1 cellular context compared by ENCODE assay signal in the genomic region with DNA sequence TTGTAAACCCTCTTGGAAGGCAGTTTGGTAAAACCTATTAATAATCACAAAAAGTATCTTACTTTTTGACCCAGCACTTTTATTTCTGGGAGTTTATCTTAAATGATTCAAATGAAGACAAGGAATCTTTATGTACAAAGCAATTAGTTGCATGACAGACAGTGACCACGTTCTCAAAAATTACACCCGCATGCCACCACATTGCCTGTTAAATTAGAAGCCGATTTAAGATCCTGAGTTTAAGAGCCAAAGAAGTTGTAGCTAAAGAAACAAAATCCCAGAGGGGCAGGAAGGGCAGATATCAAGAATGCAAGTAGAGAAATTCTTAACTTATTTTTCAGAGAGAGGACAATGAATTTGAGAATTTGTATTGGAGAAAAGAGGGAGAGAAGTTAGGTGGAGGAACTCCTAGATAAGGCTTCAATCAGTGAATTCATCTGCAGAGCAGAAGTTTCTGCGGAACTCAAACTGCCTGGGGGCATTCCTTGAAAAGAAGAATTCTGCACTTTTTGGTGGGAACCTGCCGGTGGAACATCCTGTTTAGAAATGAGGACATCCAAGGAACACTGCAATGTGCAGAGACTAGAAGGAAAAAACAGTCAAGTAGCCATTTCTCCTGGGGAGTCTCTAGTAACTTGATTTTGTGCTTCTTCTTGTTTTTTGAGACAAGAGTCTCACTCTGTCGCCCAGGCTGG.
TF ChIP-seq lines count a peak whose summit lies in the region.

No MANE protein-coding gene starts in this region.

TF ChIP-seq in GM23338, 12 proteins besides CTCF, POLR2A, EP300 and RAD21:
- TF ChIP-seq, protein P1, sequence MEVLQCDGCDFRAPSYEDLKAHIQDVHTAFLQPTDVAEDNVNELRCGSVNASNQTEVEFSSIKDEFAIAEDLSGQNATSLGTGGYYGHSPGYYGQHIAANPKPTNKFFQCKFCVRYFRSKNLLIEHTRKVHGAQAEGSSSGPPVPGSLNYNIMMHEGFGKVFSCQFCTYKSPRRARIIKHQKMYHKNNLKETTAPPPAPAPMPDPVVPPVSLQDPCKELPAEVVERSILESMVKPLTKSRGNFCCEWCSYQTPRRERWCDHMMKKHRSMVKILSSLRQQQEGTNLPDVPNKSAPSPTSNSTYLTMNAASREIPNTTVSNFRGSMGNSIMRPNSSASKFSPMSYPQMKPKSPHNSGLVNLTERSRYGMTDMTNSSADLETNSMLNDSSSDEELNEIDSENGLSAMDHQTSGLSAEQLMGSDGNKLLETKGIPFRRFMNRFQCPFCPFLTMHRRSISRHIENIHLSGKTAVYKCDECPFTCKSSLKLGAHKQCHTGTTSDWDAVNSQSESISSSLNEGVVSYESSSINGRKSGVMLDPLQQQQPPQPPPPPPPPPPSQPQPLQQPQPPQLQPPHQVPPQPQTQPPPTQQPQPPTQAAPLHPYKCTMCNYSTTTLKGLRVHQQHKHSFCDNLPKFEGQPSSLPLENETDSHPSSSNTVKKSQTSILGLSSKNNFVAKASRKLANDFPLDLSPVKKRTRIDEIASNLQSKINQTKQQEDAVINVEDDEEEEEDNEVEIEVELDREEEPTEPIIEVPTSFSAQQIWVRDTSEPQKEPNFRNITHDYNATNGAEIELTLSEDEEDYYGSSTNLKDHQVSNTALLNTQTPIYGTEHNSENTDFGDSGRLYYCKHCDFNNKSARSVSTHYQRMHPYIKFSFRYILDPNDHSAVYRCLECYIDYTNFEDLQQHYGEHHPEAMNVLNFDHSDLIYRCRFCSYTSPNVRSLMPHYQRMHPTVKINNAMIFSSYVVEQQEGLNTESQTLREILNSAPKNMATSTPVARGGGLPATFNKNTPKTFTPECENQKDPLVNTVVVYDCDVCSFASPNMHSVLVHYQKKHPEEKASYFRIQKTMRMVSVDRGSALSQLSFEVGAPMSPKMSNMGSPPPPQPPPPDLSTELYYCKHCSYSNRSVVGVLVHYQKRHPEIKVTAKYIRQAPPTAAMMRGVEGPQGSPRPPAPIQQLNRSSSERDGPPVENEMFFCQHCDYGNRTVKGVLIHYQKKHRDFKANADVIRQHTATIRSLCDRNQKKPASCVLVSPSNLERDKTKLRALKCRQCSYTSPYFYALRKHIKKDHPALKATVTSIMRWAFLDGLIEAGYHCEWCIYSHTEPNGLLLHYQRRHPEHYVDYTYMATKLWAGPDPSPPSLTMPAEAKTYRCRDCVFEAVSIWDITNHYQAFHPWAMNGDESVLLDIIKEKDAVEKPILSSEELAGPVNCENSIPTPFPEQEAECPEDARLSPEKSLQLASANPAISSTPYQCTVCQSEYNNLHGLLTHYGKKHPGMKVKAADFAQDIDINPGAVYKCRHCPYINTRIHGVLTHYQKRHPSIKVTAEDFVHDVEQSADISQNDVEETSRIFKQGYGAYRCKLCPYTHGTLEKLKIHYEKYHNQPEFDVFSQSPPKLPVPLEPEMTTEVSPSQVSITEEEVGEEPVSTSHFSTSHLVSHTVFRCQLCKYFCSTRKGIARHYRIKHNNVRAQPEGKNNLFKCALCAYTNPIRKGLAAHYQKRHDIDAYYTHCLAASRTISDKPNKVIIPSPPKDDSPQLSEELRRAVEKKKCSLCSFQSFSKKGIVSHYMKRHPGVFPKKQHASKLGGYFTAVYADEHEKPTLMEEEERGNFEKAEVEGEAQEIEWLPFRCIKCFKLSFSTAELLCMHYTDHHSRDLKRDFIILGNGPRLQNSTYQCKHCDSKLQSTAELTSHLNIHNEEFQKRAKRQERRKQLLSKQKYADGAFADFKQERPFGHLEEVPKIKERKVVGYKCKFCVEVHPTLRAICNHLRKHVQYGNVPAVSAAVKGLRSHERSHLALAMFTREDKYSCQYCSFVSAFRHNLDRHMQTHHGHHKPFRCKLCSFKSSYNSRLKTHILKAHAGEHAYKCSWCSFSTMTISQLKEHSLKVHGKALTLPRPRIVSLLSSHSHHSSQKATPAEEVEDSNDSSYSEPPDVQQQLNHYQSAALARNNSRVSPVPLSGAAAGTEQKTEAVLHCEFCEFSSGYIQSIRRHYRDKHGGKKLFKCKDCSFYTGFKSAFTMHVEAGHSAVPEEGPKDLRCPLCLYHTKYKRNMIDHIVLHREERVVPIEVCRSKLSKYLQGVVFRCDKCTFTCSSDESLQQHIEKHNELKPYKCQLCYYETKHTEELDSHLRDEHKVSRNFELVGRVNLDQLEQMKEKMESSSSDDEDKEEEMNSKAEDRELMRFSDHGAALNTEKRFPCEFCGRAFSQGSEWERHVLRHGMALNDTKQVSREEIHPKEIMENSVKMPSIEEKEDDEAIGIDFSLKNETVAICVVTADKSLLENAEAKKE (CRISPR knock-in tag; IDR thresholded peaks at IDR 0.05): no peak
- TF ChIP-seq POLR2AphosphoS5 (IDR thresholded peaks at IDR 0.05; ENCODE audit: low read depth): no peak
- TF ChIP-seq ZNF331 (CRISPR knock-in tag; IDR thresholded peaks at IDR 0.05; ENCODE audit: low read depth): no peak
- TF ChIP-seq, protein P2, sequence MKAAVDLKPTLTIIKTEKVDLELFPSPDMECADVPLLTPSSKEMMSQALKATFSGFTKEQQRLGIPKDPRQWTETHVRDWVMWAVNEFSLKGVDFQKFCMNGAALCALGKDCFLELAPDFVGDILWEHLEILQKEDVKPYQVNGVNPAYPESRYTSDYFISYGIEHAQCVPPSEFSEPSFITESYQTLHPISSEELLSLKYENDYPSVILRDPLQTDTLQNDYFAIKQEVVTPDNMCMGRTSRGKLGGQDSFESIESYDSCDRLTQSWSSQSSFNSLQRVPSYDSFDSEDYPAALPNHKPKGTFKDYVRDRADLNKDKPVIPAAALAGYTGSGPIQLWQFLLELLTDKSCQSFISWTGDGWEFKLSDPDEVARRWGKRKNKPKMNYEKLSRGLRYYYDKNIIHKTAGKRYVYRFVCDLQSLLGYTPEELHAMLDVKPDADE (IDR thresholded peaks at IDR 0.05): no peak
- no peak for TF ChIP-seq NANOG (IDR thresholded peaks at IDR 0.05; ENCODE audit: borderline replicate concordance)
- TF ChIP-seq, protein P3, sequence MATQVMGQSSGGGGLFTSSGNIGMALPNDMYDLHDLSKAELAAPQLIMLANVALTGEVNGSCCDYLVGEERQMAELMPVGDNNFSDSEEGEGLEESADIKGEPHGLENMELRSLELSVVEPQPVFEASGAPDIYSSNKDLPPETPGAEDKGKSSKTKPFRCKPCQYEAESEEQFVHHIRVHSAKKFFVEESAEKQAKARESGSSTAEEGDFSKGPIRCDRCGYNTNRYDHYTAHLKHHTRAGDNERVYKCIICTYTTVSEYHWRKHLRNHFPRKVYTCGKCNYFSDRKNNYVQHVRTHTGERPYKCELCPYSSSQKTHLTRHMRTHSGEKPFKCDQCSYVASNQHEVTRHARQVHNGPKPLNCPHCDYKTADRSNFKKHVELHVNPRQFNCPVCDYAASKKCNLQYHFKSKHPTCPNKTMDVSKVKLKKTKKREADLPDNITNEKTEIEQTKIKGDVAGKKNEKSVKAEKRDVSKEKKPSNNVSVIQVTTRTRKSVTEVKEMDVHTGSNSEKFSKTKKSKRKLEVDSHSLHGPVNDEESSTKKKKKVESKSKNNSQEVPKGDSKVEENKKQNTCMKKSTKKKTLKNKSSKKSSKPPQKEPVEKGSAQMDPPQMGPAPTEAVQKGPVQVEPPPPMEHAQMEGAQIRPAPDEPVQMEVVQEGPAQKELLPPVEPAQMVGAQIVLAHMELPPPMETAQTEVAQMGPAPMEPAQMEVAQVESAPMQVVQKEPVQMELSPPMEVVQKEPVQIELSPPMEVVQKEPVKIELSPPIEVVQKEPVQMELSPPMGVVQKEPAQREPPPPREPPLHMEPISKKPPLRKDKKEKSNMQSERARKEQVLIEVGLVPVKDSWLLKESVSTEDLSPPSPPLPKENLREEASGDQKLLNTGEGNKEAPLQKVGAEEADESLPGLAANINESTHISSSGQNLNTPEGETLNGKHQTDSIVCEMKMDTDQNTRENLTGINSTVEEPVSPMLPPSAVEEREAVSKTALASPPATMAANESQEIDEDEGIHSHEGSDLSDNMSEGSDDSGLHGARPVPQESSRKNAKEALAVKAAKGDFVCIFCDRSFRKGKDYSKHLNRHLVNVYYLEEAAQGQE (IDR thresholded peaks at IDR 0.05; ENCODE audit: unreplicated experiment): no peak
- TF ChIP-seq EZH2 (IDR thresholded peaks at IDR 0.05; ENCODE audit: low read depth, unreplicated experiment): no peak
- TF ChIP-seq JUNB (IDR thresholded peaks at IDR 0.05; ENCODE audit: unreplicated experiment): no peak
- no peak for TF ChIP-seq EZH2phosphoT487 (IDR thresholded peaks at IDR 0.05; ENCODE audit: unreplicated experiment)
